In genomic region chr20:63447345-63447744, GRCh38 we compare ENCODE assay signal across 29 cellular contexts. TPM values are rescaled to one million over a fixed set of nuclear protein-coding genes. Genes with fewer than 3 reads are reported as not detected.
DNase-seq lines count a peak whose midpoint lies in the region; FAIRE-seq and TF ChIP-seq lines count a peak whose summit lies in the region.
"Had no signal": no experiment of that assay in that cellular context is flagged by ENCODE, and none has a peak within 500 bp of the region (broad histone marks: within the 10 kb centered on the region; RNA-seq: fewer than 3 reads in every experiment).

No MANE protein-coding gene starts in this region.

- no peak overlapping the region for H2BK5ac ChIP-seq in H1 (ENCODE audit: low read depth, low read length)

- intact Hi-C loops in CD14-positive monocyte (cut with micrococcal nuclease): no loop called here
- intact Hi-C loops in mammary epithelial cell (cut with micrococcal nuclease): no loop called here

- FAIRE-seq in HTR-8/SVneo (lab: Jason Lieb, UNC) (peak; percentile 62), H1 (lab: Jason Lieb, UNC) (no peak)
- FAIRE-seq: GM12892, GM19239, HepG2 had no signal

- 83% methylated on average over 15 of the region's 15 CpGs; no CpG with 5 or more reads in 1 of the 2 experiments for WGBS in H1 (ENCODE audit: extremely low coverage in 1 of 2, insufficient coverage in 1 of 2, insufficient read length in 1 of 2, insufficient replicate concordance in 2 of 2, low coverage in 1 of 2, low lambda C conversion rate in 2 of 2, missing lambda C conversion rate in 1 of 2), 2 experiments
- WGBS in mammary epithelial cell (ENCODE audit: low coverage, missing lambda C conversion rate): 78% methylated on average over 9 of the region's 15 CpGs

- CTCF ChIA-PET in H1 (lab: Charles Lee; ENCODE audit: partially characterized antibody) (interaction anchor here (0.7 to 2.1 kb wide), 2 partner anchors 71 to 72 kb away, joined by 3 to 6 read pairs; partner anchors contain the start of gene PPDPF), mammary epithelial cell (lab: Charles Lee; ENCODE audit: low non-redundant PET) (no interaction called here)

- H4K8ac ChIP-seq in H1 (ENCODE audit: extremely low read depth, insufficient read depth, low read length): no peak overlapping the region

- H3K27me3 Mint-ChIP-seq in neural crest cell (ENCODE audit: low read depth): no peaks in the 10 kb centered on the region
- H3K27me3 Mint-ChIP-seq in CD14-positive monocyte (ENCODE audit: low read depth in 3 of 3): peaks cover 1 to 8% (median 7%) of the 10 kb centered on the region in 3 donors

- H2BK12ac ChIP-seq in H1 (ENCODE audit: low read depth, low read length): 0 out of 2 replicates have a peak overlapping the region, but pooled peaks have one; percentile 7

- peaks cover 22% of the 10 kb centered on the region for H3K79me1 ChIP-seq in H1 (ENCODE audit: low read depth, low read length)

- no peak overlapping the region for H3K4ac ChIP-seq in H1 (replicated peaks; ENCODE audit: insufficient read length, low read depth, low read length)

- H3K27ac Mint-ChIP-seq in neural crest cell (ENCODE audit: unreplicated experiment): peak overlapping the region; percentile 90
- H3K27ac Mint-ChIP-seq in CD14-positive monocyte: no peak overlapping the region

- no peak overlapping the region for H4K91ac ChIP-seq in H1 (replicated peaks; ENCODE audit: insufficient read length, low read length)

- no peak for TF ChIP-seq RAD21 in H1 (IDR thresholded peaks at IDR 0.05 in 1 of 2, conservative IDR thresholded peaks at IDR 0.05 in 1 of 2; ENCODE audit: low read depth in 2 of 2, low read length in 2 of 2)

- H3K4me2 ChIP-seq in BLaER1 treated with 17β-estradiol and CSF1 and Interleukin-3, amounts not matched to agents 10 nM and 100 nM: peak overlapping the region; percentile 26 to 99 (median 96); a peak in 18 of 22 replicates
- H3K4me2 ChIP-seq in H1 (ENCODE audit: insufficient read depth in 1 of 2, low read depth in 2 of 2, low read length in 2 of 2) (no peak overlapping the region), mammary epithelial cell (ENCODE audit: insufficient read depth, low read depth, low read length) (no peak overlapping the region)
- H3K4me2 ChIP-seq: SK-N-SH had no signal

- peaks cover 0 to 18% (median 0%) of the 10 kb centered on the region in 11 experiments; a peak in 6 of 22 replicates for H4K20me1 ChIP-seq in BLaER1 treated with 17β-estradiol and CSF1 and Interleukin-3, amounts not matched to agents 10 nM and 100 nM
- peaks cover 0 to 21% of the 10 kb centered on the region in 2 experiments for H4K20me1 ChIP-seq in H1 (replicated peaks in 1 of 2; ENCODE audit: control insufficient read depth in 1 of 2, insufficient read depth in 2 of 2, low read length in 2 of 2)
- H4K20me1 ChIP-seq in mammary epithelial cell (ENCODE audit: insufficient read depth, low read length): no peaks in the 10 kb centered on the region

- H3K4me3 ChIP-seq in BLaER1 treated with 17β-estradiol and CSF1 and Interleukin-3, amounts not matched to agents 10 nM and 100 nM: no peak overlapping the region
- no peak overlapping the region for H3K4me3 ChIP-seq in H1 (ENCODE audit: extremely low read depth in 1 of 4, insufficient read depth in 2 of 4, low read depth in 3 of 4, low read length in 4 of 4)
- no peak overlapping the region for H3K4me3 ChIP-seq in mammary epithelial cell (replicated peaks in 1 of 3; ENCODE audit: insufficient read depth in 1 of 3, low read depth in 2 of 3, low read length in 3 of 3)
- H3K4me3 ChIP-seq: HAP-1 had no signal

- H2BK15ac ChIP-seq in H1 (ENCODE audit: low read length): no peak overlapping the region

- H3K9ac ChIP-seq in BLaER1 treated with 17β-estradiol and CSF1 and Interleukin-3, amounts not matched to agents 10 nM and 100 nM: no peak overlapping the region
- no peak overlapping the region; a peak in 1 of 7 replicates for H3K9ac ChIP-seq in H1 (replicated peaks in 1 of 4; ENCODE audit: extremely low read depth in 1 of 4, low read depth in 3 of 4, low read length in 3 of 4)
- no peak overlapping the region for H3K9ac ChIP-seq in mammary epithelial cell (ENCODE audit: insufficient read depth, low read length)
- H3K9ac ChIP-seq: SK-N-SH had no signal

- H3K9me3 Mint-ChIP-seq in neural crest cell: peaks cover 6% of the 10 kb centered on the region
- H3K9me3 Mint-ChIP-seq in CD14-positive monocyte: peaks cover 0 to 19% (median 9%) of the 10 kb centered on the region in 7 donors

- 0 out of 2 replicates have a peak overlapping the region, but pooled peaks have one; percentile 39 for H2AK5ac ChIP-seq in H1 (ENCODE audit: low read depth, low read length)

- H3K23me2 ChIP-seq in H1 (ENCODE audit: low read depth, low read length): peaks cover 12% of the 10 kb centered on the region; the same call in 1 of the 2 replicates

- H3K4me1 Mint-ChIP-seq in neural crest cell (peaks cover 25% of the 10 kb centered on the region), CD14-positive monocyte (no peaks in the 10 kb centered on the region)

- no peaks in the 10 kb centered on the region for H3K36me3 ChIP-seq in BLaER1 treated with 17β-estradiol and CSF1 and Interleukin-3, amounts not matched to agents 10 nM and 100 nM
- H3K36me3 ChIP-seq in H1 (ENCODE audit: control insufficient read depth in 2 of 4, insufficient read depth in 4 of 4, low read length in 3 of 4) (no peaks in the 10 kb centered on the region), mammary epithelial cell (ENCODE audit: insufficient read depth, low read length) (no peaks in the 10 kb centered on the region)
- H3K36me3 ChIP-seq: HAP-1 had no signal

- no peaks in the 10 kb centered on the region for H3K9me3 ChIP-seq in BLaER1 treated with 17β-estradiol and CSF1 and Interleukin-3, amounts not matched to agents 10 nM and 100 nM (replicated peaks in 1 of 11)
- H3K9me3 ChIP-seq in H1 (ENCODE audit: insufficient read depth in 2 of 2, low read depth in 1 of 2, low read length in 1 of 2) (no peaks in the 10 kb centered on the region; a peak in 1 of 4 replicates), mammary epithelial cell (replicated peaks; ENCODE audit: insufficient read depth, low read length) (no peaks in the 10 kb centered on the region)
- H3K9me3 ChIP-seq: HAP-1, SK-N-SH had no signal

- H2BK120ac ChIP-seq in H1 (replicated peaks; ENCODE audit: low read depth, low read length): no peak overlapping the region

- no peak for DNase-seq in HTR-8/SVneo (ENCODE audit: insufficient read length, low spot score)
- DNase-seq in H1 (ENCODE audit: low read depth in 1 of 2, low spot score in 2 of 2): no peak
- no peak for DNase-seq in neural crest cell (ENCODE audit: low read depth, low spot score)
- DNase-seq in CD14-positive monocyte (ENCODE audit: low spot score): no peak
- DNase-seq in NCI-H82 (lab: John Stamatoyannopoulos, UW): no peak
- no peak for DNase-seq in mammary epithelial cell
- no peak for DNase-seq in NCI-H2107 treated with DMSO at 0.1 percent for 48 hours (lab: John Stamatoyannopoulos, UW; ENCODE audit: unreplicated experiment)
- DNase-seq: CD8-positive, alpha-beta memory T cell; DMS 273 treated with DMSO at 0.1 percent for 48 hours; DMS79; EL; GDM1; Karpas-422; NCI-H1092; NCI-H1436; NCI-H187; NCI-H2081 treated with DMSO at 0.1 percent for 48 hours; NCI-H2171 treated with DMSO at 0.1 percent for 48 hours; NCI-H345; NCI-H524; NCI-H748 treated with DMSO at 0.1 percent for 48 hours; PC-3; SW 1271 had no signal

- dilution Hi-C loops in mammary epithelial cell (cut with HindIII; ENCODE audit: low sequenced_read_pairs): no loop called here

- no peak overlapping the region for H3K14ac ChIP-seq in H1 (ENCODE audit: insufficient read length)

- H3K4me3 Mint-ChIP-seq in neural crest cell: no peak overlapping the region
- no peak overlapping the region for H3K4me3 Mint-ChIP-seq in CD14-positive monocyte
- H3K4me3 Mint-ChIP-seq: CD8-positive, alpha-beta memory T cell had no signal

- BruUV-seq in mammary epithelial cell (replicated peaks; lab: Mats Ljungman, UMichigan): no TSS peak

- peaks cover 0 to 47% of the 10 kb centered on the region in 2 experiments; a peak in 2 of 4 replicates for H3K79me2 ChIP-seq in H1 (ENCODE audit: control insufficient read depth in 1 of 2, insufficient read depth in 2 of 2, low read length in 2 of 2)
- no peaks in the 10 kb centered on the region for H3K79me2 ChIP-seq in mammary epithelial cell (ENCODE audit: insufficient read depth, low read length)

- TF ChIP-seq POLR2A in H1 (IDR thresholded peaks at IDR 0.05; ENCODE audit: control extremely low read depth in 1 of 2, low read depth in 2 of 2, low read length in 2 of 2): no peak

- H3K4me1 ChIP-seq in BLaER1 treated with 17β-estradiol and CSF1 and Interleukin-3, amounts not matched to agents 10 nM and 100 nM: peaks cover 31 to 80% (median 75%) of the 10 kb centered on the region in 10 experiments
- peaks cover 0 to 11% (median 5%) of the 10 kb centered on the region in 4 experiments; a peak in 3 of 7 replicates for H3K4me1 ChIP-seq in H1 (replicated peaks in 1 of 4; ENCODE audit: control insufficient read depth in 3 of 4, insufficient read depth in 4 of 4, low read length in 3 of 4)
- H3K4me1 ChIP-seq in mammary epithelial cell (ENCODE audit: insufficient read depth, low read length): no peaks in the 10 kb centered on the region
- H3K4me1 ChIP-seq: HAP-1 had no signal

- peaks cover 0 to 38% (median 7%) of the 10 kb centered on the region in 11 experiments; a peak in 13 of 22 replicates for H3K27me3 ChIP-seq in BLaER1 treated with 17β-estradiol and CSF1 and Interleukin-3, amounts not matched to agents 10 nM and 100 nM
- H3K27me3 ChIP-seq in H1 (replicated peaks in 1 of 4; ENCODE audit: control insufficient read depth in 3 of 4, extremely low read depth in 1 of 4, insufficient read depth in 3 of 4, low read length in 3 of 4) (no peaks in the 10 kb centered on the region), mammary epithelial cell (ENCODE audit: insufficient read depth, low read length) (peaks cover 5% of the 10 kb centered on the region)

- no peak for TF ChIP-seq EP300 in H1 (IDR thresholded peaks at IDR 0.05; ENCODE audit: borderline replicate concordance in 1 of 2, low read depth in 2 of 2, low read length in 2 of 2)

- in situ Hi-C loops in mammary epithelial cell (cut with MboI; ENCODE audit: low sequenced_read_pairs in 2 of 2): no loop called here

- no peak overlapping the region for H3K23ac ChIP-seq in H1 (ENCODE audit: insufficient read length)

- H3K36me3 Mint-ChIP-seq in neural crest cell (ENCODE audit: low read depth) (no peaks in the 10 kb centered on the region), CD14-positive monocyte (no peaks in the 10 kb centered on the region)
- H3K36me3 Mint-ChIP-seq: CD8-positive, alpha-beta memory T cell had no signal

- H3K56ac ChIP-seq in H1 (replicated peaks; ENCODE audit: insufficient read length, low read depth, low read length): no peak overlapping the region

- H2AFZ ChIP-seq in H1 (ENCODE audit: low read length) (no peak overlapping the region), mammary epithelial cell (ENCODE audit: low read depth, low read length) (no peak overlapping the region)

- TF ChIP-seq CTCF in H1 (IDR thresholded peaks at IDR 0.05; ENCODE audit: control extremely low read depth in 1 of 3, insufficient read depth in 1 of 3, low read depth in 1 of 3, low read length in 3 of 3) (no peak), neural crest cell (conservative IDR thresholded peaks at IDR 0.05) (no peak), CD14-positive monocyte (IDR thresholded peaks at IDR 0.05) (no peak), mammary epithelial cell (conservative IDR thresholded peaks at IDR 0.05 in 1 of 2, IDR thresholded peaks at IDR 0.05 in 1 of 2; ENCODE audit: extremely low read depth in 1 of 2, insufficient read depth in 1 of 2, low read depth in 1 of 2, low read length in 2 of 2) (no peak)

- no peak overlapping the region for H3K27ac ChIP-seq in BLaER1 treated with 17β-estradiol and CSF1 and Interleukin-3, amounts not matched to agents 10 nM and 100 nM
- no peak overlapping the region for H3K27ac ChIP-seq in H1 (ENCODE audit: low read depth, low read length)
- no peak overlapping the region for H3K27ac ChIP-seq in mammary epithelial cell (ENCODE audit: insufficient read depth, low read depth, low read length)

- no peak overlapping the region for H4K5ac ChIP-seq in H1 (ENCODE audit: insufficient read length, low read depth, low read length)

- POLR2A ChIA-PET in H1 (lab: Charles Lee; ENCODE audit: partially characterized antibody): interaction anchor here (1.8 kb wide), 1 partner anchor 23 kb away, joined by 9 read pairs; no protein-coding TSS in a partner anchor

- H2BK20ac ChIP-seq in H1 (ENCODE audit: low read length): no peak overlapping the region

- no peak overlapping the region for H3K18ac ChIP-seq in H1 (ENCODE audit: extremely low read depth, low read length)

RNA-seq across cellular contexts. Expression of gene KCNQ2, which starts 25.1 kb away (rescaled TPM):
- 82.6 and 88.6 TPM in 2 replicates for total RNA-seq in H1 (2021; fragmentation: NEBNext Ultra II Directional; extraction: Animal tissue kit (Norgen Biotek cat#: 25700))
- polyA plus RNA-seq in H1 (2011; rRNA removed): 243 and 277 TPM in 2 replicates
- 174 TPM for polyA plus RNA-seq in H1 (2011; cell fraction: cytosol; rRNA removed)
- 206 TPM for polyA plus RNA-seq in H1 (2011; cell fraction: nucleus; rRNA removed)
- polyA plus RNA-seq in H1 (2012, experiment 1 of 2): 41.9 to 107 TPM (median 94.0 TPM) in 4 replicates
- polyA plus RNA-seq in H1 (2012, experiment 2 of 2): 88.7 TPM
- polyA plus RNA-seq in H1 (2013, experiment 1 of 2): 72.4 TPM
- 73.2 TPM for polyA plus RNA-seq in H1 (2013, experiment 2 of 2)
- polyA minus RNA-seq in H1 (2011; rRNA and poly(A)+ RNA removed): 40.5 and 42.0 TPM in 2 replicates
- polyA minus RNA-seq in H1 (2011; cell fraction: cytosol; rRNA and poly(A)+ RNA removed): 39.6 TPM
- polyA minus RNA-seq in H1 (2011; cell fraction: nucleus; rRNA and poly(A)+ RNA removed): 33.1 TPM
- total RNA-seq in neural crest cell: 143 and 157 TPM in 2 replicates
- polyA plus RNA-seq in CD14-positive monocyte: not detected
- total RNA-seq in mammary epithelial cell: not detected
- not detected for polyA plus RNA-seq in mammary epithelial cell
- polyA minus RNA-seq in mammary epithelial cell: not detected
- total RNA-seq: CD8-positive, alpha-beta memory T cell; HepG2; PC-3 had no signal
- polyA plus RNA-seq: CD8-positive, alpha-beta memory T cell; HepG2 had no signal

RNA-seq across cellular contexts. Expression of gene EEF1A2, which starts 51.5 kb away (rescaled TPM):
- 25.8 and 27.9 TPM in 2 replicates for total RNA-seq in H1 (2021; fragmentation: NEBNext Ultra II Directional; extraction: Animal tissue kit (Norgen Biotek cat#: 25700))
- polyA plus RNA-seq in H1 (2011; rRNA removed): 7.4 and 17.5 TPM in 2 replicates
- polyA plus RNA-seq in H1 (2011; cell fraction: cytosol; rRNA removed): 15.5 TPM
- polyA plus RNA-seq in H1 (2011; cell fraction: nucleus; rRNA removed): 33.5 TPM
- 25.2 to 45.3 TPM (median 39.3 TPM) in 4 replicates for polyA plus RNA-seq in H1 (2012, experiment 1 of 2)
- polyA plus RNA-seq in H1 (2012, experiment 2 of 2): 22.6 TPM
- 26.8 TPM for polyA plus RNA-seq in H1 (2013, experiment 1 of 2)
- polyA plus RNA-seq in H1 (2013, experiment 2 of 2): 25.5 TPM
- polyA minus RNA-seq in H1 (2011; rRNA and poly(A)+ RNA removed): 6.0 and 11.9 TPM in 2 replicates
- polyA minus RNA-seq in H1 (2011; cell fraction: cytosol; rRNA and poly(A)+ RNA removed): 20.6 TPM
- polyA minus RNA-seq in H1 (2011; cell fraction: nucleus; rRNA and poly(A)+ RNA removed): 13.6 TPM
- total RNA-seq in neural crest cell: 4.5 and 4.6 TPM in 2 replicates
- not detected for polyA plus RNA-seq in CD14-positive monocyte
- total RNA-seq in mammary epithelial cell: 1 to 10 TPM in 1 of 2 donors, under 1 TPM in 1; 0.33 to 1.4 TPM
- 0.58 TPM for polyA plus RNA-seq in mammary epithelial cell
- not detected for polyA minus RNA-seq in mammary epithelial cell

Comparison
In these comparisons a context has a peak if more than half of its experiments do, and no peak if none do; other contexts are left out.
1. H3K4me2 ChIP-seq: peak in BLaER1 treated with 17β-estradiol and CSF1 and Interleukin-3, amounts not matched to agents 10 nM and 100 nM (11 of 11); none in H1 (0 of 2) and mammary epithelial cell (single experiment).
2. RNA of gene KCNQ2, which starts 25.1 kb away (total RNA-seq): 143 to 157 TPM in neural crest cell and 82.6 to 88.6 TPM in H1; not detected in mammary epithelial cell; every median in the first group is over 10 times any median in the second.